Comparison of ENCODE assay signal across 7 cellular contexts in the genomic region with DNA sequence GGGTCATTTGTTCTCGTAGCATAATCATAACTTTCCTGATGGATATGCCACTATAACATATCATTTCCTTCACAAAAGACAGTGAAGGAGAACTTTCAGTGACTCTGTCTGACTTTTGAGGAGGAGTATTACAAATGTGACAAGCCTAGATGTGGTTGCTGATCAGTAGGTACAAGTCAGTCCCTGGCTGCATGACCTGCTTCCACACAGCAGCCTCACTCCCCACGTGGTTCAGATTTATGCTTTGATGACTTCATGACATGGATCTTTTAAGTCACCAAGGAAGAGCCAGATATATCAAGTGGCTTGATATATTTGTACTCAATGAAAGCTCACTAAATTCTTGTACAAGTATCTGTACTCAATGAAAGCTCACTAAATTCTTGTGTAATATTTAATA.
"Had no signal": no experiment of that assay in that cellular context is flagged by ENCODE, and none has a peak within 500 bp of the region (broad histone marks: within the 10 kb centered on the region; RNA-seq: fewer than 3 reads in every experiment).

No MANE protein-coding gene starts in this region.

- H3K4me3 ChIP-seq: GM23248, HAP-1 had no signal

- ATAC-seq: HCT116 had no signal

- H3K9ac ChIP-seq: GM23248, KMS-11 had no signal

- H2AFZ ChIP-seq: GM23248 had no signal

- H3K4me2 ChIP-seq: KMS-11 had no signal

- H3K4me1 ChIP-seq: HAP-1 had no signal

- H3K9me3 ChIP-seq: HAP-1 had no signal

- DNase-seq: GM23248, HFFc6, IMR-90, KBM-7 had no signal

- H3K36me3 ChIP-seq: HAP-1 had no signal

- H3K27ac ChIP-seq: GM23248, KMS-11 had no signal
